8 cellular contexts compared by ENCODE assay signal in the genomic region with DNA sequence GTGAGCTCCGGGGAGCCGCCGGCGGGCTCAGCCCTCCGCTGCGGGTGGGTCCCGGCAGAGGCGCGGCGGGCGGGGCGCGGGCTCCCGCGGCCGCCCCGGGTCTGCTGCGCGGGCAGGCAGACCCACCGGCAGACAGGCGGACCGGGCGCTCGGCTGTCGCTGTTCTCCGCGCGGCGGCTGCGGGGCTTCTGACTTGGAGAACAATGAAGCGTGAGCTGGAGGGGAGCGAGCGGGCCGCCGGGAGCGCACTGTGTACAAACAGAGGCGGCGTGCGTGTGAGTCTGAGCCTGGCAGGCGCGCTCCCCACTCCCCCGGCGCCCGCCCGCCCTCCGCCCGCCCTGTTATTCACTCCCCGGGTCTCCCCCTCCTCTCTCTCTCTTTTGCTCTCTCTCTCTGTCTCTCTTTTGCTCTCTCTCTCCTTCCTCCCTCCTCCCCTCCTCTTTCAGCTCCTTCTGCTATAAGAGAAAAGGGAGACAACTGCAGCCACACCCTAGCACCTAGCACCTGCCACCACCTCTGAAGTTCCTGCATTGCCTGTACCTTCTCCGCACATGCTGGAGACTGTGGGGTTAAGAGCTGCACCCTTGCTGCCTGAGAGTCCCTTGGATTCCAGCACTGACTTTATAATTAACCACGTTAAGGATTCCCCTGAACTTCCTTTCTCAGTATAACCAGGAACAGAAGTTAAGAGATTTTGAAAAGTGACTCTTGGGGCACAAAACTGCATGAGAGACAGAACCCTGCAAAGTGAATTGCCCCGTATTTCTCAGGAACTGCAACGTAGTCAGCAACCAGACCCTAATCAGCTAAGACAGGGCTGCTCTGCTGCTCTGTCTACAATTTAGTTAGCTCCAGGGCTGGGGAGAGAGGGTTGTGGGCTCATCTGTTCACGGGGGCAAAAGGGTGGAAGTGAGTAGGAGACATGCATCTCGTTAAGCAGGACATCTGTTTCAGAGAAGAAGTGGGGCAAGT. TPM values are rescaled to one million over a fixed set of nuclear protein-coding genes. Genes with fewer than 3 reads are reported as not detected.
A peak's percentile ranks its signal among the peaks of the same experiment; 100 is the strongest.
DNase-seq lines count a peak whose midpoint lies in the region; ATAC-seq lines count a peak whose summit lies in the region.

A gene with protein sequence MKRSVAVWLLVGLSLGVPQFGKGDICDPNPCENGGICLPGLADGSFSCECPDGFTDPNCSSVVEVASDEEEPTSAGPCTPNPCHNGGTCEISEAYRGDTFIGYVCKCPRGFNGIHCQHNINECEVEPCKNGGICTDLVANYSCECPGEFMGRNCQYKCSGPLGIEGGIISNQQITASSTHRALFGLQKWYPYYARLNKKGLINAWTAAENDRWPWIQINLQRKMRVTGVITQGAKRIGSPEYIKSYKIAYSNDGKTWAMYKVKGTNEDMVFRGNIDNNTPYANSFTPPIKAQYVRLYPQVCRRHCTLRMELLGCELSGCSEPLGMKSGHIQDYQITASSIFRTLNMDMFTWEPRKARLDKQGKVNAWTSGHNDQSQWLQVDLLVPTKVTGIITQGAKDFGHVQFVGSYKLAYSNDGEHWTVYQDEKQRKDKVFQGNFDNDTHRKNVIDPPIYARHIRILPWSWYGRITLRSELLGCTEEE (minus strand): TSS at position 277 of the 972 bp plus-strand sequence. CDS start 506 bp downstream, outside the sequence.

- H3K9me3 Mint-ChIP-seq in activated naive CD4-positive, alpha-beta T cell treated with anti-CD3 and anti-CD28 coated beads, Interleukin-2, amount 50 U/mL, for 72 hours, result no peaks in the 10 kb centered on the region
- H3K9me3 Mint-ChIP-seq in activated T-cell treated with anti-CD3 and anti-CD28 coated beads, Interleukin-2, amount 50 U/mL, for 24 hours, result no peaks in the 10 kb centered on the region

- peak; percentile 3 to 38 for DNase-seq in HAP-1 (ENCODE audit: low spot score in 2 of 2)
- peak; percentile 13 for DNase-seq in SHP77 treated with DMSO at 0.1 percent for 48 hours (lab: John Stamatoyannopoulos, UW)
- DNase-seq in fibroblast of peridontal ligament (ENCODE audit: extremely low read depth), result peak; percentile 60
- peak; percentile 69 for DNase-seq in myocyte (ENCODE audit: low read depth)
- no peak for DNase-seq in KBM-7
- DNase-seq in activated naive CD4-positive, alpha-beta T cell treated with anti-CD3 and anti-CD28 coated beads, Interleukin-2, amount 50 U/mL, for 72 hours (ENCODE audit: low spot score in 2 of 2), result no peak
- DNase-seq in activated T-cell treated with anti-CD3 and anti-CD28 coated beads, Interleukin-2, amount 50 U/mL, for 48 hours, result no peak
- DNase-seq in activated T-cell treated with anti-CD3 and anti-CD28 coated beads, Interleukin-2, amount 50 U/mL, for 24 hours, result no peak

- H3K4me3 Mint-ChIP-seq in activated T-cell treated with anti-CD3 and anti-CD28 coated beads, Interleukin-2, amount 50 U/mL, for 24 hours, result no peak within 1 kb of the TSS

- peaks cover 8% of the 10 kb centered on the region for H3K4me1 Mint-ChIP-seq in activated T-cell treated with anti-CD3 and anti-CD28 coated beads, Interleukin-2, amount 50 U/mL, for 24 hours (ENCODE audit: low read depth)

- no peak within 1 kb of the TSS for H3K27ac Mint-ChIP-seq in activated naive CD4-positive, alpha-beta T cell treated with anti-CD3 and anti-CD28 coated beads, Interleukin-2, amount 50 U/mL, for 72 hours
- H3K27ac Mint-ChIP-seq in activated T-cell treated with anti-CD3 and anti-CD28 coated beads, Interleukin-2, amount 50 U/mL, for 24 hours, result no peak within 1 kb of the TSS

- in situ Hi-C loops in HAP-1 (cut with MboI; ENCODE audit: low sequenced_read_pairs) (no loop called here), KBM-7 (cut with MboI; ENCODE audit: low pct_unique_long_range_greater_than_20kb, low sequenced_read_pairs) (no loop called here)

- H3K27me3 Mint-ChIP-seq in activated T-cell treated with anti-CD3 and anti-CD28 coated beads, Interleukin-2, amount 50 U/mL, for 24 hours, result peaks cover 49% of the 10 kb centered on the region

- H3K4me3 ChIP-seq in HAP-1, result no peak within 1 kb of the TSS

- no peaks in the 10 kb centered on the region for H3K36me3 ChIP-seq in HAP-1 (replicated peaks)

- H3K9me3 ChIP-seq in HAP-1, result no peaks in the 10 kb centered on the region

- ATAC-seq in activated naive CD4-positive, alpha-beta T cell treated with anti-CD3 and anti-CD28 coated beads, Interleukin-2, amount 50 U/mL, for 72 hours, result no peak

- H3K27me3 ChIP-seq in HAP-1 (ENCODE audit: low read depth), result peaks cover 53% of the 10 kb centered on the region

- H3K4me1 ChIP-seq in HAP-1, result no peaks in the 10 kb centered on the region

- H3K36me3 Mint-ChIP-seq in activated naive CD4-positive, alpha-beta T cell treated with anti-CD3 and anti-CD28 coated beads, Interleukin-2, amount 50 U/mL, for 72 hours, result peaks cover 7 to 25% of the 10 kb centered on the region in 2 donors
- H3K36me3 Mint-ChIP-seq in activated T-cell treated with anti-CD3 and anti-CD28 coated beads, Interleukin-2, amount 50 U/mL, for 24 hours (ENCODE audit: low read depth), result no peaks in the 10 kb centered on the region

RNA-seq across cellular contexts. Expression of the gene that starts here (rescaled TPM):
- 86.1 and 118 TPM in 2 replicates for total RNA-seq in myocyte
- polyA plus RNA-seq in myocyte (2012), result 366 TPM
- not detected for total RNA-seq in activated naive CD4-positive, alpha-beta T cell treated with anti-CD3 and anti-CD28 coated beads, Interleukin-2, amount 50 U/mL, for 72 hours

Comparison
In these comparisons a context has a peak if more than half of its experiments do, and no peak if none do; other contexts are left out.
1. RNA of the gene that starts here (total RNA-seq): 86.1 to 118 TPM in myocyte; not detected in activated naive CD4-positive, alpha-beta T cell treated with anti-CD3 and anti-CD28 coated beads, Interleukin-2, amount 50 U/mL, for 72 hours; every median in the first group is over 10 times any median in the second.
2. DNase-seq: peak in HAP-1 (2 of 2), SHP77 treated with DMSO at 0.1 percent for 48 hours (single experiment), fibroblast of peridontal ligament (single experiment) and myocyte (single experiment); none in KBM-7 (single experiment), activated naive CD4-positive, alpha-beta T cell treated with anti-CD3 and anti-CD28 coated beads, Interleukin-2, amount 50 U/mL, for 72 hours (0 of 2), activated T-cell treated with anti-CD3 and anti-CD28 coated beads, Interleukin-2, amount 50 U/mL, for 48 hours (0 of 2) and activated T-cell treated with anti-CD3 and anti-CD28 coated beads, Interleukin-2, amount 50 U/mL, for 24 hours (single experiment).